Comparison of ENCODE assay signal across 8 cellular contexts in genomic region chr12:56632701-56633464, GRCh38. TPM values are rescaled to one million over a fixed set of nuclear protein-coding genes. Genes with fewer than 3 reads are reported as not detected.
DNase-seq lines count a peak whose midpoint lies in the region; ATAC-seq, FAIRE-seq and TF ChIP-seq lines count a peak whose summit lies in the region.

No MANE protein-coding gene starts in this region.

- no peak overlapping the region for H3K9ac ChIP-seq in astrocyte (ENCODE audit: low read length)

- peak overlapping the region; percentile 89 for H3K4me2 ChIP-seq in astrocyte (ENCODE audit: low read length)

- peaks cover 80% of the 10 kb centered on the region for H3K4me1 Mint-ChIP-seq in activated T-cell treated with anti-CD3 and anti-CD28 coated beads, Interleukin-2, amount 50 U/mL, for 4 hours (ENCODE audit: low read depth)
- H3K4me1 Mint-ChIP-seq in astrocyte (ENCODE audit: low read depth, unreplicated experiment) = peaks cover 36% of the 10 kb centered on the region

- no peak for TF ChIP-seq EP300 in transverse colon (IDR thresholded peaks at IDR 0.05; ENCODE audit: low read depth)

- no peaks in the 10 kb centered on the region for H3K9me3 Mint-ChIP-seq in activated T-cell treated with anti-CD3 and anti-CD28 coated beads, Interleukin-2, amount 50 U/mL, for 4 hours
- no peaks in the 10 kb centered on the region for H3K9me3 Mint-ChIP-seq in astrocyte (ENCODE audit: unreplicated experiment)

- H3K27me3 Mint-ChIP-seq in activated T-cell treated with anti-CD3 and anti-CD28 coated beads, Interleukin-2, amount 50 U/mL, for 4 hours (ENCODE audit: low read depth) = no peaks in the 10 kb centered on the region
- H3K27me3 Mint-ChIP-seq in astrocyte (ENCODE audit: low read depth, unreplicated experiment) = no peaks in the 10 kb centered on the region

- peaks cover 60% of the 10 kb centered on the region for H4K20me1 ChIP-seq in astrocyte (ENCODE audit: insufficient read depth, low read length)

- ATAC-seq in activated T-cell treated with anti-CD3 and anti-CD28 coated beads, Interleukin-2, amount 50 U/mL, for 4 hours = no peak
- ATAC-seq in lower lobe of right lung (no peak), GM18868 (IDR thresholded peaks at IDR 0.05; ENCODE audit: unreplicated experiment) (no peak)

- H3K27ac ChIP-seq in astrocyte (ENCODE audit: low read depth, low read length) = no peak overlapping the region
- peak overlapping the region; percentile 34 for H3K27ac ChIP-seq in lower lobe of right lung
- peak overlapping the region; percentile 95 to 99 (median 96) for H3K27ac ChIP-seq in transverse colon

- H3K4me1 ChIP-seq in astrocyte (ENCODE audit: insufficient read depth, low read length) (peaks cover 43% of the 10 kb centered on the region), lower lobe of right lung (peaks cover 62% of the 10 kb centered on the region), transverse colon (peaks cover 41 to 67% (median 57%) of the 10 kb centered on the region in 4 donors)

- no peak for FAIRE-seq in astrocyte (lab: Jason Lieb, UNC)

- DNase-seq in activated T-cell treated with anti-CD3 and anti-CD28 coated beads, Interleukin-2, amount 50 U/mL, for 4 hours = no peak
- DNase-seq in activated T-cell treated with anti-CD3 and anti-CD28 coated beads, Interleukin-2, amount 50 U/mL, for 1 hour = no peak
- no peak for DNase-seq in astrocyte (ENCODE audit: low read depth)
- DNase-seq in lower lobe of right lung = no peak
- DNase-seq in transverse colon = no peak
- no peak for DNase-seq in HK-2 (ENCODE audit: unreplicated experiment)
- no peak for DNase-seq in DMS79 treated with DMSO at 0.1 percent for 48 hours (lab: John Stamatoyannopoulos, UW)

- no peak for TF ChIP-seq CTCF in astrocyte (IDR thresholded peaks at IDR 0.05; ENCODE audit: insufficient read depth, low read depth, low read length)
- no peak for TF ChIP-seq CTCF in lower lobe of right lung (IDR thresholded peaks at IDR 0.05)
- TF ChIP-seq CTCF in transverse colon (IDR thresholded peaks at IDR 0.05) = no peak

- no peak overlapping the region for H3K4me3 ChIP-seq in astrocyte (ENCODE audit: insufficient read depth, low read depth, low read length)
- peak overlapping the region; percentile 39 for H3K4me3 ChIP-seq in lower lobe of right lung
- peak overlapping the region in 1 of 4 donors; percentile 96 for H3K4me3 ChIP-seq in transverse colon

- intact Hi-C loops in lower lobe of right lung (cut with DNase I) (no loop called here), transverse colon (cut with DNase I; ENCODE audit: low total_unique reads) (loop anchor here (10.0 kb wide), 1 partner anchor 92 kb away; the partner anchor contains the start of gene NACA)

- H3K36me3 ChIP-seq in astrocyte (ENCODE audit: insufficient read depth, low read length) (peaks cover 10% of the 10 kb centered on the region), lower lobe of right lung (peaks cover 5% of the 10 kb centered on the region), transverse colon (peaks cover 0 to 6% (median 2%) of the 10 kb centered on the region in 4 donors)

- 36 to 50% methylated on average over 2 to 3 of the region's 3 CpGs for WGBS in transverse colon (ENCODE audit: low coverage in 1 of 2), 2 donors

- no peak overlapping the region for H2AFZ ChIP-seq in astrocyte (ENCODE audit: low read depth, low read length)

- H3K9me3 ChIP-seq in astrocyte (ENCODE audit: insufficient read depth, low read depth, low read length) (no peaks in the 10 kb centered on the region), lower lobe of right lung (no peaks in the 10 kb centered on the region), transverse colon (no peaks in the 10 kb centered on the region)

- no peak for TF ChIP-seq POLR2A in transverse colon (IDR thresholded peaks at IDR 0.05)

- in situ Hi-C loops in transverse colon (cut with MboI; ENCODE audit: low pct_ligation_motif_present in 1 of 4, low pct_unique_long_range_greater_than_20kb in 1 of 4, low sequenced_read_pairs in 3 of 4) = no loop called here

- H3K4me3 Mint-ChIP-seq in activated T-cell treated with anti-CD3 and anti-CD28 coated beads, Interleukin-2, amount 50 U/mL, for 4 hours = peak overlapping the region; percentile 96
- peak overlapping the region; percentile 95 for H3K4me3 Mint-ChIP-seq in astrocyte (ENCODE audit: unreplicated experiment)

- peaks cover 79% of the 10 kb centered on the region for H3K79me2 ChIP-seq in astrocyte (ENCODE audit: insufficient read depth, low read length)

- peaks cover 6% of the 10 kb centered on the region for H3K36me3 Mint-ChIP-seq in activated T-cell treated with anti-CD3 and anti-CD28 coated beads, Interleukin-2, amount 50 U/mL, for 4 hours (ENCODE audit: insufficient read depth)
- H3K36me3 Mint-ChIP-seq in astrocyte (ENCODE audit: low read depth, unreplicated experiment) = peaks cover 3% of the 10 kb centered on the region

- H3K27ac Mint-ChIP-seq in astrocyte (ENCODE audit: unreplicated experiment) = no peak overlapping the region

- H3K27me3 ChIP-seq in astrocyte (ENCODE audit: insufficient read depth, low read length) (no peaks in the 10 kb centered on the region), lower lobe of right lung (ENCODE audit: low read depth) (no peaks in the 10 kb centered on the region), transverse colon (no peaks in the 10 kb centered on the region)

RNA-seq across cellular contexts. Expression of gene BAZ2A, which starts 2.8 kb away (rescaled TPM):
- 10 to 100 TPM; 53.0 to 64.9 (median 64.5) TPM for total RNA-seq in activated T-cell treated with anti-CD3 and anti-CD28 coated beads, Interleukin-2, amount 50 U/mL, for 4 hours
- total RNA-seq in astrocyte = 105 and 107 TPM in 2 replicates
- total RNA-seq in lower lobe of right lung = 112 TPM
- total RNA-seq in transverse colon = 100 to 1,000 TPM; 108 to 261 (median 124) TPM

RNA-seq across cellular contexts. Expression of gene ATP5F1B, which starts 12.9 kb away (rescaled TPM):
- total RNA-seq in activated T-cell treated with anti-CD3 and anti-CD28 coated beads, Interleukin-2, amount 50 U/mL, for 4 hours = 1,000 to 10,000 TPM in 1 of 3 donors, 100 to 1,000 TPM in 2; 885 to 1,118 (median 953) TPM
- total RNA-seq in astrocyte (714 and 731 TPM in 2 replicates), lower lobe of right lung (319 TPM), transverse colon (1,000 to 10,000 TPM in 1 of 4 donors, 100 to 1,000 TPM in 3; 442 to 1,000 (median 608) TPM)

RNA-seq across cellular contexts. Expression of gene PTGES3, which starts 55.2 kb away (rescaled TPM):
- total RNA-seq in activated T-cell treated with anti-CD3 and anti-CD28 coated beads, Interleukin-2, amount 50 U/mL, for 4 hours = 100 to 1,000 TPM; 343 to 400 (median 399) TPM
- 206 and 226 TPM in 2 replicates for total RNA-seq in astrocyte
- 198 TPM for total RNA-seq in lower lobe of right lung
- 100 to 1,000 TPM in 2 of 4 donors, 10 to 100 TPM in 2; 40.4 to 168 (median 102) TPM for total RNA-seq in transverse colon
